15 cellular contexts compared by ENCODE assay signal in genomic region chr5:145408048-145408341, GRCh38.
DNase-seq lines count a peak whose midpoint lies in the region; ATAC-seq and TF ChIP-seq lines count a peak whose summit lies in the region.
"Had no signal": no experiment of that assay in that cellular context is flagged by ENCODE, and none has a peak within 500 bp of the region (broad histone marks: within the 10 kb centered on the region; RNA-seq: fewer than 3 reads in every experiment).

No MANE protein-coding gene starts in this region.

- DNase-seq in nephron progenitor cell: no peak
- DNase-seq in effector CD8-positive, alpha-beta T cell (lab: John Stamatoyannopoulos, UW): no peak
- DNase-seq in activated T-helper 1 cell treated with anti-CD3 and anti-CD28 coated beads, Interleukin-12 subunit alpha, Interleukin-12 subunit beta, Interleukin-2, Interleukin-4 antibody, amounts not matched to agents 30 ng/mL and 10 ng/mL and 1 ng/mL, durations not matched to agents 14 hours and 24 hours and 36 hours (ENCODE audit: low spot score): no peak
- no peak for DNase-seq in naive thymus-derived CD4-positive, alpha-beta T cell
- DNase-seq: activated CD4-positive, alpha-beta T cell treated with anti-CD3 and anti-CD28 coated beads, Interleukin-2, amount 50 U/mL, for 1 hour; KG1; mesenchymal stem cell; NCI-H187 treated with DMSO at 0.1 percent for 48 hours had no signal

- CTCF ChIA-PET in naive thymus-derived CD4-positive, alpha-beta T cell (lab: Charles Lee): no interaction called here

- no peak for TF ChIP-seq CTCF in nephron progenitor cell (IDR thresholded peaks at IDR 0.05)

- ATAC-seq in GM19043 (IDR thresholded peaks at IDR 0.05; ENCODE audit: low read depth, unreplicated experiment): peak; percentile 49
- peak; percentile 59 for ATAC-seq in HG02571 (IDR thresholded peaks at IDR 0.05; ENCODE audit: unreplicated experiment)
- ATAC-seq in HG03139 (IDR thresholded peaks at IDR 0.05; ENCODE audit: unreplicated experiment): peak; percentile 54
- no peak for ATAC-seq in naive thymus-derived CD4-positive, alpha-beta T cell

- H3K9me3 Mint-ChIP-seq in nephron progenitor cell: peaks cover 60% of the 10 kb centered on the region
- H3K9me3 Mint-ChIP-seq in activated T-helper 1 cell treated with anti-CD3 and anti-CD28 coated beads, Interleukin-12 subunit alpha, Interleukin-12 subunit beta, Interleukin-2, Interleukin-4 antibody, amounts not matched to agents 30 ng/mL and 10 ng/mL and 1 ng/mL, durations not matched to agents 14 hours and 24 hours and 36 hours: peaks cover 26% of the 10 kb centered on the region
- H3K9me3 Mint-ChIP-seq in naive thymus-derived CD4-positive, alpha-beta T cell: peaks cover 11 to 63% (median 23%) of the 10 kb centered on the region in 11 donors

- H3K27me3 ChIP-seq in naive thymus-derived CD4-positive, alpha-beta T cell (ENCODE audit: control insufficient read depth in 2 of 2, insufficient read depth in 2 of 2, low read length in 2 of 2): no peaks in the 10 kb centered on the region
- H3K27me3 ChIP-seq: ascending aorta had no signal

- POLR2A ChIA-PET in naive thymus-derived CD4-positive, alpha-beta T cell (lab: Charles Lee): no interaction called here

- H3K27me3 Mint-ChIP-seq in nephron progenitor cell (ENCODE audit: low read depth, poor library complexity): no peaks in the 10 kb centered on the region
- no peaks in the 10 kb centered on the region for H3K27me3 Mint-ChIP-seq in activated T-helper 1 cell treated with anti-CD3 and anti-CD28 coated beads, Interleukin-12 subunit alpha, Interleukin-12 subunit beta, Interleukin-2, Interleukin-4 antibody, amounts not matched to agents 30 ng/mL and 10 ng/mL and 1 ng/mL, durations not matched to agents 14 hours and 24 hours and 36 hours (ENCODE audit: insufficient read depth)
- no peaks in the 10 kb centered on the region for H3K27me3 Mint-ChIP-seq in naive thymus-derived CD4-positive, alpha-beta T cell

- no peaks in the 10 kb centered on the region for H3K36me3 ChIP-seq in naive thymus-derived CD4-positive, alpha-beta T cell (ENCODE audit: control insufficient read depth in 2 of 3, insufficient read depth in 3 of 3, low read length in 3 of 3)
- H3K36me3 ChIP-seq: ascending aorta had no signal

- no peak overlapping the region for H3K27ac ChIP-seq in naive thymus-derived CD4-positive, alpha-beta T cell (ENCODE audit: low read depth, low read length)
- H3K27ac ChIP-seq: ascending aorta had no signal

- peaks cover 0 to 7% (median 0%) of the 10 kb centered on the region in 3 experiments for H3K9me3 ChIP-seq in naive thymus-derived CD4-positive, alpha-beta T cell (ENCODE audit: control insufficient read depth in 2 of 3, low read length in 3 of 3)

- H3K36me3 Mint-ChIP-seq in nephron progenitor cell (ENCODE audit: low read depth): peaks cover 5% of the 10 kb centered on the region
- H3K36me3 Mint-ChIP-seq in activated T-helper 1 cell treated with anti-CD3 and anti-CD28 coated beads, Interleukin-12 subunit alpha, Interleukin-12 subunit beta, Interleukin-2, Interleukin-4 antibody, amounts not matched to agents 30 ng/mL and 10 ng/mL and 1 ng/mL, durations not matched to agents 14 hours and 24 hours and 36 hours (ENCODE audit: low read depth): no peaks in the 10 kb centered on the region
- no peaks in the 10 kb centered on the region for H3K36me3 Mint-ChIP-seq in naive thymus-derived CD4-positive, alpha-beta T cell
- H3K36me3 Mint-ChIP-seq: CD14-positive monocyte had no signal

- intact Hi-C loops in activated T-helper 1 cell treated with anti-CD3 and anti-CD28 coated beads, Interleukin-12 subunit alpha, Interleukin-12 subunit beta, Interleukin-2, Interleukin-4 antibody, amounts not matched to agents 30 ng/mL and 10 ng/mL and 1 ng/mL, durations not matched to agents 14 hours and 24 hours and 36 hours (cut with micrococcal nuclease): no loop called here
- intact Hi-C loops in naive thymus-derived CD4-positive, alpha-beta T cell (cut with micrococcal nuclease): no loop called here

- no peaks in the 10 kb centered on the region for H3K4me1 Mint-ChIP-seq in nephron progenitor cell
- no peaks in the 10 kb centered on the region for H3K4me1 Mint-ChIP-seq in activated T-helper 1 cell treated with anti-CD3 and anti-CD28 coated beads, Interleukin-12 subunit alpha, Interleukin-12 subunit beta, Interleukin-2, Interleukin-4 antibody, amounts not matched to agents 30 ng/mL and 10 ng/mL and 1 ng/mL, durations not matched to agents 14 hours and 24 hours and 36 hours (ENCODE audit: low read depth)
- no peaks in the 10 kb centered on the region for H3K4me1 Mint-ChIP-seq in naive thymus-derived CD4-positive, alpha-beta T cell
- H3K4me1 Mint-ChIP-seq: CD14-positive monocyte had no signal

- H3K4me3 Mint-ChIP-seq in nephron progenitor cell: no peak overlapping the region
- no peak overlapping the region for H3K4me3 Mint-ChIP-seq in activated T-helper 1 cell treated with anti-CD3 and anti-CD28 coated beads, Interleukin-12 subunit alpha, Interleukin-12 subunit beta, Interleukin-2, Interleukin-4 antibody, amounts not matched to agents 30 ng/mL and 10 ng/mL and 1 ng/mL, durations not matched to agents 14 hours and 24 hours and 36 hours
- no peak overlapping the region for H3K4me3 Mint-ChIP-seq in naive thymus-derived CD4-positive, alpha-beta T cell
- H3K4me3 Mint-ChIP-seq: CD14-positive monocyte; T-helper 2 cell treated with Interferon-gamma antibody and Interleukin-4, amounts not matched to agents 5 μg/mL and 100 μg/mL, for 36 hours had no signal

- no peak overlapping the region for H3K27ac Mint-ChIP-seq in nephron progenitor cell
- H3K27ac Mint-ChIP-seq in activated T-helper 1 cell treated with anti-CD3 and anti-CD28 coated beads, Interleukin-12 subunit alpha, Interleukin-12 subunit beta, Interleukin-2, Interleukin-4 antibody, amounts not matched to agents 30 ng/mL and 10 ng/mL and 1 ng/mL, durations not matched to agents 14 hours and 24 hours and 36 hours: no peak overlapping the region
- H3K27ac Mint-ChIP-seq in naive thymus-derived CD4-positive, alpha-beta T cell: no peak overlapping the region
- H3K27ac Mint-ChIP-seq: activated T-helper 2 cell treated with anti-CD3 and anti-CD28 coated beads, Interferon-gamma antibody, Interleukin-2, Interleukin-4, amounts not matched to agents 10 μg/mL and 5 μg/mL and 100 μg/mL, durations not matched to agents 14 hours and 24 hours and 36 hours; CD14-positive monocyte; T-helper 2 cell treated with Interferon-gamma antibody and Interleukin-4, amounts not matched to agents 5 μg/mL and 100 μg/mL, for 36 hours had no signal

- no peaks in the 10 kb centered on the region for H3K4me1 ChIP-seq in naive thymus-derived CD4-positive, alpha-beta T cell (ENCODE audit: control insufficient read depth in 2 of 2, insufficient read depth in 2 of 2, low read length in 2 of 2)
- H3K4me1 ChIP-seq: ascending aorta had no signal

- H3K4me3 ChIP-seq in naive thymus-derived CD4-positive, alpha-beta T cell (ENCODE audit: low read length): no peak overlapping the region
- H3K4me3 ChIP-seq: ascending aorta had no signal
